In genomic region chr5:18465833-18466681, GRCh38 we compare ENCODE assay signal across 8 cellular contexts.
A peak's percentile ranks its signal among the peaks of the same experiment; 100 is the strongest.
DNase-seq lines count a peak whose midpoint lies in the region; ATAC-seq and TF ChIP-seq lines count a peak whose summit lies in the region.

No MANE protein-coding gene starts in this region.

- ATAC-seq in GM19023 (IDR thresholded peaks at IDR 0.05; ENCODE audit: unreplicated experiment) (peak; percentile 92), HG03175 (IDR thresholded peaks at IDR 0.05; ENCODE audit: unreplicated experiment) (peak; percentile 86), activated B cell treated with CpG ODN at 0.5 μM for 24 hours (ENCODE audit: low read depth) (peak; percentile 65), left ventricle myocardium superior (no peak)

- H3K36me3 Mint-ChIP-seq in activated B cell treated with CpG ODN at 0.5 μM for 24 hours (ENCODE audit: low read depth) = no peaks in the 10 kb centered on the region

- H3K4me3 ChIP-seq in fibroblast of pulmonary artery (replicated peaks; ENCODE audit: low read depth, low read length) = no peak overlapping the region

- no peak overlapping the region for H3K27ac Mint-ChIP-seq in activated B cell treated with CpG ODN at 0.5 μM for 24 hours

- POLR2A ChIA-PET in activated B cell treated with CpG ODN at 0.5 μM for 24 hours (lab: Charles Lee) = no interaction called here

- TF ChIP-seq CTCF in activated B cell treated with CpG ODN at 0.5 μM for 24 hours (IDR thresholded peaks at IDR 0.05) = peak; percentile 89
- TF ChIP-seq CTCF in fibroblast of pulmonary artery (IDR thresholded peaks at IDR 0.05; ENCODE audit: low read length, missing control alignments) = peak; percentile 62

- no peaks in the 10 kb centered on the region for H3K4me1 Mint-ChIP-seq in activated B cell treated with CpG ODN at 0.5 μM for 24 hours

- H3K4me3 Mint-ChIP-seq in activated B cell treated with CpG ODN at 0.5 μM for 24 hours = no peak overlapping the region

- H3K9me3 Mint-ChIP-seq in activated B cell treated with CpG ODN at 0.5 μM for 24 hours = no peaks in the 10 kb centered on the region

- CTCF ChIA-PET in activated B cell treated with CpG ODN at 0.5 μM for 24 hours (lab: Charles Lee) = interaction anchor here (0.7 to 2.6 kb wide), 5 partner anchors 232 to 1143 kb away, joined by 4 to 27 read pairs (median 4); no protein-coding TSS in a partner anchor

- DNase-seq in CD1c-positive myeloid dendritic cell (ENCODE audit: extremely low spot score) (peak; percentile 48), NCI-H2171 (lab: John Stamatoyannopoulos, UW) (peak; percentile 49), activated B cell treated with CpG ODN at 0.5 μM for 24 hours (no peak), fibroblast of pulmonary artery (ENCODE audit: low read depth) (peak; percentile 50), posterior cingulate gyrus (peak in 7 of 10 donors; percentile 38 to 84 (median 62)), left ventricle myocardium superior (no peak)

- intact Hi-C loops in activated B cell treated with CpG ODN at 0.5 μM for 24 hours (cut with micrococcal nuclease) (loop anchor here (1.0 kb wide), 2 partner anchors 232 to 1142 kb away; no protein-coding TSS in a partner anchor), posterior cingulate gyrus (cut with DNase I) (loop anchor here (5.0 kb wide), 1 partner anchor 231 kb away; no protein-coding TSS in a partner anchor), left ventricle myocardium superior (cut with micrococcal nuclease) (no loop called here)

- H3K27me3 Mint-ChIP-seq in activated B cell treated with CpG ODN at 0.5 μM for 24 hours = no peaks in the 10 kb centered on the region

Comparison
In these comparisons a context has a peak if more than half of its experiments do, and no peak if none do; other contexts are left out.
1. DNase-seq: peak in CD1c-positive myeloid dendritic cell (single experiment), NCI-H2171 (single experiment), fibroblast of pulmonary artery (single experiment) and posterior cingulate gyrus (7 of 10); none in activated B cell treated with CpG ODN at 0.5 μM for 24 hours (single experiment) and left ventricle myocardium superior (single experiment).